In genomic region chr6:117907600-117908245, GRCh38 we compare ENCODE assay signal across 8 cellular contexts. TPM values are rescaled to one million over a fixed set of nuclear protein-coding genes. Genes with fewer than 3 reads are reported as not detected.
DNase-seq lines count a peak whose midpoint lies in the region; ATAC-seq and TF ChIP-seq lines count a peak whose summit lies in the region.

No MANE protein-coding gene starts in this region.

- peaks cover 39% of the 10 kb centered on the region for H3K79me2 ChIP-seq in neural cell (replicated peaks; ENCODE audit: insufficient read depth, low read length)

- peak overlapping the region; percentile 66 for H3K4me3 Mint-ChIP-seq in endodermal cell

- WGBS in endodermal cell (ENCODE audit: insufficient coverage in 1 of 2, insufficient read length in 1 of 2), 2 experiments, result 0 to 1% methylated on average over 22 to 82 of the region's 82 CpGs

- peak overlapping the region; percentile 77 for H3K4me3 ChIP-seq in endodermal cell (ENCODE audit: low read length)
- peak overlapping the region; percentile 93 for H3K4me3 ChIP-seq in neural cell (ENCODE audit: low read length)

- peaks cover 34% of the 10 kb centered on the region for H3K27me3 ChIP-seq in endodermal cell (ENCODE audit: control insufficient read depth, insufficient read depth, low read length, poor library complexity, severe bottlenecking)
- no peaks in the 10 kb centered on the region for H3K27me3 ChIP-seq in neural cell (ENCODE audit: insufficient read depth, low read depth, low read length)

- H3F3A ChIP-seq in neural cell (ENCODE audit: insufficient read depth, low read length, poor library complexity, severe bottlenecking), result peaks cover 4% of the 10 kb centered on the region

- peak overlapping the region; percentile 37 for H2AFZ ChIP-seq in neural cell (ENCODE audit: low read depth, low read length)

- no peak for TF ChIP-seq CTCF in endodermal cell (conservative IDR thresholded peaks at IDR 0.05)
- TF ChIP-seq CTCF in neural cell (IDR thresholded peaks at IDR 0.05; ENCODE audit: poor library complexity, severe bottlenecking), result no peak

- H3K27ac Mint-ChIP-seq in endodermal cell, result no peak overlapping the region

- peak overlapping the region; percentile 75 for H3K4me2 ChIP-seq in neural cell (ENCODE audit: low read length)

- no peak overlapping the region for H3K9ac ChIP-seq in endodermal cell (ENCODE audit: extremely low read depth, low read length, poor library complexity, severe bottlenecking)
- H3K9ac ChIP-seq in neural cell (ENCODE audit: low read length), result peak overlapping the region; percentile 76

- H3K4me1 ChIP-seq in endodermal cell (ENCODE audit: control insufficient read depth, insufficient read depth, low read length), result no peaks in the 10 kb centered on the region

- peak; percentile 19 for ATAC-seq in GM21390 (IDR thresholded peaks at IDR 0.05; ENCODE audit: unreplicated experiment)

- no peaks in the 10 kb centered on the region for H3K9me3 ChIP-seq in endodermal cell (ENCODE audit: control insufficient read depth, low read length)
- H3K9me3 ChIP-seq in neural cell (ENCODE audit: low read length), result no peaks in the 10 kb centered on the region

- peak overlapping the region; percentile 83 for H3K27ac ChIP-seq in endodermal cell (ENCODE audit: low read depth, low read length)
- peak overlapping the region; percentile 72 for H3K27ac ChIP-seq in neural cell (ENCODE audit: low read length)

- H3K4me1 Mint-ChIP-seq in endodermal cell, result peaks cover 11% of the 10 kb centered on the region

- H3K27me3 Mint-ChIP-seq in endodermal cell (ENCODE audit: insufficient read depth), result peaks cover 50% of the 10 kb centered on the region

- H4K20me1 ChIP-seq in neural cell (ENCODE audit: insufficient read depth), result no peaks in the 10 kb centered on the region

- H3K36me3 ChIP-seq in endodermal cell (ENCODE audit: control insufficient read depth, insufficient read depth, low read length) (no peaks in the 10 kb centered on the region), neural cell (ENCODE audit: insufficient read depth, low read length) (no peaks in the 10 kb centered on the region)

- TF ChIP-seq EP300 in neural cell (conservative IDR thresholded peaks at IDR 0.05; ENCODE audit: poor library complexity, severe bottlenecking), result no peak

- H3K9me2 ChIP-seq in neural cell (ENCODE audit: insufficient read depth, low read length), result no peaks in the 10 kb centered on the region

- no peaks in the 10 kb centered on the region for H3K9me3 Mint-ChIP-seq in endodermal cell

- TF ChIP-seq RAD21 in neural cell (conservative IDR thresholded peaks at IDR 0.05), result no peak

- DNase-seq in COLO668 (lab: John Stamatoyannopoulos, UW; ENCODE audit: unreplicated experiment) (peak; percentile 64), NCI-H1105 treated with DMSO at 0.1 percent for 48 hours (lab: John Stamatoyannopoulos, UW) (peak; percentile 67), endodermal cell (peak; percentile 85), T-helper 9 cell (no peak), NK-92 (lab: John Stamatoyannopoulos, UW; ENCODE audit: unreplicated experiment) (no peak)
- DNase-seq in stimulated activated CD4-positive, alpha-beta T cell treated with anti-CD3 and anti-CD28 coated beads, Interleukin-12 subunit alpha, Interleukin-12 subunit beta, amount 100 ng/mL, for 4 hours, result no peak

- no peaks in the 10 kb centered on the region for H3K36me3 Mint-ChIP-seq in endodermal cell (ENCODE audit: low read depth)

TF ChIP-seq in neural cell, 6 proteins besides CTCF, POLR2A, EP300 and RAD21:
- TF ChIP-seq EZH2 (IDR thresholded peaks at IDR 0.05; ENCODE audit: borderline replicate concordance, insufficient read depth, low read length, poor library complexity, severe bottlenecking), result no peak
- TF ChIP-seq SMC3 (conservative IDR thresholded peaks at IDR 0.05; ENCODE audit: poor library complexity), result no peak
- TF ChIP-seq, protein P1, sequence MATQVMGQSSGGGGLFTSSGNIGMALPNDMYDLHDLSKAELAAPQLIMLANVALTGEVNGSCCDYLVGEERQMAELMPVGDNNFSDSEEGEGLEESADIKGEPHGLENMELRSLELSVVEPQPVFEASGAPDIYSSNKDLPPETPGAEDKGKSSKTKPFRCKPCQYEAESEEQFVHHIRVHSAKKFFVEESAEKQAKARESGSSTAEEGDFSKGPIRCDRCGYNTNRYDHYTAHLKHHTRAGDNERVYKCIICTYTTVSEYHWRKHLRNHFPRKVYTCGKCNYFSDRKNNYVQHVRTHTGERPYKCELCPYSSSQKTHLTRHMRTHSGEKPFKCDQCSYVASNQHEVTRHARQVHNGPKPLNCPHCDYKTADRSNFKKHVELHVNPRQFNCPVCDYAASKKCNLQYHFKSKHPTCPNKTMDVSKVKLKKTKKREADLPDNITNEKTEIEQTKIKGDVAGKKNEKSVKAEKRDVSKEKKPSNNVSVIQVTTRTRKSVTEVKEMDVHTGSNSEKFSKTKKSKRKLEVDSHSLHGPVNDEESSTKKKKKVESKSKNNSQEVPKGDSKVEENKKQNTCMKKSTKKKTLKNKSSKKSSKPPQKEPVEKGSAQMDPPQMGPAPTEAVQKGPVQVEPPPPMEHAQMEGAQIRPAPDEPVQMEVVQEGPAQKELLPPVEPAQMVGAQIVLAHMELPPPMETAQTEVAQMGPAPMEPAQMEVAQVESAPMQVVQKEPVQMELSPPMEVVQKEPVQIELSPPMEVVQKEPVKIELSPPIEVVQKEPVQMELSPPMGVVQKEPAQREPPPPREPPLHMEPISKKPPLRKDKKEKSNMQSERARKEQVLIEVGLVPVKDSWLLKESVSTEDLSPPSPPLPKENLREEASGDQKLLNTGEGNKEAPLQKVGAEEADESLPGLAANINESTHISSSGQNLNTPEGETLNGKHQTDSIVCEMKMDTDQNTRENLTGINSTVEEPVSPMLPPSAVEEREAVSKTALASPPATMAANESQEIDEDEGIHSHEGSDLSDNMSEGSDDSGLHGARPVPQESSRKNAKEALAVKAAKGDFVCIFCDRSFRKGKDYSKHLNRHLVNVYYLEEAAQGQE (IDR thresholded peaks at IDR 0.05; ENCODE audit: borderline replicate concordance), result peak; percentile 25
- no peak for TF ChIP-seq TAF1 (IDR thresholded peaks at IDR 0.05; ENCODE audit: low read depth)
- TF ChIP-seq POLR2AphosphoS5 (IDR thresholded peaks at IDR 0.05), result peak; percentile 7
- TF ChIP-seq MXI1 (conservative IDR thresholded peaks at IDR 0.05; ENCODE audit: poor library complexity, severe bottlenecking), result peak; percentile 64
TF ChIP-seq in neural cell: peak in this region for 3.

RNA-seq across cellular contexts. Expression of gene SLC35F1, which starts 0.7 kb away (rescaled TPM):
- total RNA-seq in endodermal cell, result 10 to 100 TPM in 1 of 2 donors, 1 to 10 TPM in 1; 6.7 to 12.8 TPM
- polyA plus RNA-seq in endodermal cell (2013, experiment 1 of 2), result 38.1 TPM
- polyA plus RNA-seq in endodermal cell (2013, experiment 2 of 2), result 39.8 TPM
- polyA plus RNA-seq in neural cell, result 35.1 and 38.6 TPM in 2 replicates
- polyA minus RNA-seq in neural cell, result 85.7 and 96.2 TPM in 2 replicates

Comparison
In these comparisons a context has a peak if more than half of its experiments do, and no peak if none do; other contexts are left out.
1. DNase-seq: peak in COLO668 (single experiment), NCI-H1105 treated with DMSO at 0.1 percent for 48 hours (single experiment) and endodermal cell (single experiment); none in T-helper 9 cell (single experiment), NK-92 (single experiment) and stimulated activated CD4-positive, alpha-beta T cell treated with anti-CD3 and anti-CD28 coated beads, Interleukin-12 subunit alpha, Interleukin-12 subunit beta, amount 100 ng/mL, for 4 hours (single experiment).